1 cellular context compared by ENCODE assay signal in genomic region chr17:82414548-82415281, GRCh38.
TF ChIP-seq lines count a peak whose summit lies in the region.

No MANE protein-coding gene starts in this region.

TF ChIP-seq in K562, 482 proteins besides CTCF, POLR2A, EP300 and RAD21 (continues in another document):
- peak; percentile 48; the same call in 1 of the 2 replicates for TF ChIP-seq SMARCA4 (IDR thresholded peaks at IDR 0.05)
- TF ChIP-seq POLR2G (IDR thresholded peaks at IDR 0.05; ENCODE audit: low read depth, low read length), result peak; percentile 39; the same call in 1 of the 2 replicates
- peak; percentile 78 for TF ChIP-seq CC2D1A (IDR thresholded peaks at IDR 0.05)
- TF ChIP-seq, protein P1, sequence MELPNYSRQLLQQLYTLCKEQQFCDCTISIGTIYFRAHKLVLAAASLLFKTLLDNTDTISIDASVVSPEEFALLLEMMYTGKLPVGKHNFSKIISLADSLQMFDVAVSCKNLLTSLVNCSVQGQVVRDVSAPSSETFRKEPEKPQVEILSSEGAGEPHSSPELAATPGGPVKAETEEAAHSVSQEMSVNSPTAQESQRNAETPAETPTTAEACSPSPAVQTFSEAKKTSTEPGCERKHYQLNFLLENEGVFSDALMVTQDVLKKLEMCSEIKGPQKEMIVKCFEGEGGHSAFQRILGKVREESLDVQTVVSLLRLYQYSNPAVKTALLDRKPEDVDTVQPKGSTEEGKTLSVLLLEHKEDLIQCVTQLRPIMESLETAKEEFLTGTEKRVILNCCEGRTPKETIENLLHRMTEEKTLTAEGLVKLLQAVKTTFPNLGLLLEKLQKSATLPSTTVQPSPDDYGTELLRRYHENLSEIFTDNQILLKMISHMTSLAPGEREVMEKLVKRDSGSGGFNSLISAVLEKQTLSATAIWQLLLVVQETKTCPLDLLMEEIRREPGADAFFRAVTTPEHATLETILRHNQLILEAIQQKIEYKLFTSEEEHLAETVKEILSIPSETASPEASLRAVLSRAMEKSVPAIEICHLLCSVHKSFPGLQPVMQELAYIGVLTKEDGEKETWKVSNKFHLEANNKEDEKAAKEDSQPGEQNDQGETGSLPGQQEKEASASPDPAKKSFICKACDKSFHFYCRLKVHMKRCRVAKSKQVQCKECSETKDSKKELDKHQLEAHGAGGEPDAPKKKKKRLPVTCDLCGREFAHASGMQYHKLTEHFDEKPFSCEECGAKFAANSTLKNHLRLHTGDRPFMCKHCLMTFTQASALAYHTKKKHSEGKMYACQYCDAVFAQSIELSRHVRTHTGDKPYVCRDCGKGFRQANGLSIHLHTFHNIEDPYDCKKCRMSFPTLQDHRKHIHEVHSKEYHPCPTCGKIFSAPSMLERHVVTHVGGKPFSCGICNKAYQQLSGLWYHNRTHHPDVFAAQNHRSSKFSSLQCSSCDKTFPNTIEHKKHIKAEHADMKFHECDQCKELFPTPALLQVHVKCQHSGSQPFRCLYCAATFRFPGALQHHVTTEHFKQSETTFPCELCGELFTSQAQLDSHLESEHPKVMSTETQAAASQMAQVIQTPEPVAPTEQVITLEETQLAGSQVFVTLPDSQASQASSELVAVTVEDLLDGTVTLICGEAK (IDR thresholded peaks at IDR 0.05), result peak; percentile 67
- TF ChIP-seq, protein P1 (CRISPR knock-in tag; IDR thresholded peaks at IDR 0.05), result no peak
- no peak for TF ChIP-seq EZH2 (IDR thresholded peaks at IDR 0.05; ENCODE audit: borderline replicate concordance, low read depth, low read length)
- no peak for TF ChIP-seq FOXM1 (IDR thresholded peaks at IDR 0.05; ENCODE audit: low read depth)
- peak; percentile 97 for TF ChIP-seq FOXM1 (CRISPR knock-in tag; IDR thresholded peaks at IDR 0.05; ENCODE audit: low read depth)
- peak; percentile 48; the same call in 1 of the 2 replicates for TF ChIP-seq RB1 (IDR thresholded peaks at IDR 0.05; ENCODE audit: low read depth)
- TF ChIP-seq, protein P2, sequence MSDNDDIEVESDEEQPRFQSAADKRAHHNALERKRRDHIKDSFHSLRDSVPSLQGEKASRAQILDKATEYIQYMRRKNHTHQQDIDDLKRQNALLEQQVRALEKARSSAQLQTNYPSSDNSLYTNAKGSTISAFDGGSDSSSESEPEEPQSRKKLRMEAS (CRISPR knock-in tag; IDR thresholded peaks at IDR 0.05), result peak; percentile 81
- TF ChIP-seq HLTF (IDR thresholded peaks at IDR 0.05), result 0 out of 2 replicates have a peak, but pooled peaks have one; percentile 18
- TF ChIP-seq ZNF444 (CRISPR knock-in tag; IDR thresholded peaks at IDR 0.05), result no peak
- no peak for TF ChIP-seq MAFG (tag; conservative IDR thresholded peaks at IDR 0.05)
- TF ChIP-seq KAT8 (IDR thresholded peaks at IDR 0.05; ENCODE audit: low read depth), result no peak
- peak; percentile 78 for TF ChIP-seq GABPB1 (CRISPR knock-in tag; IDR thresholded peaks at IDR 0.05)
- TF ChIP-seq ZNF12 (CRISPR knock-in tag; IDR thresholded peaks at IDR 0.05), result 0 out of 2 replicates have a peak, but pooled peaks have one; percentile 58
- peak in 1 of 2 experiments; percentile 15; a peak in 1 of 4 replicates for TF ChIP-seq NRF1 (conservative IDR thresholded peaks at IDR 0.05 in 1 of 2, IDR thresholded peaks at IDR 0.05 in 1 of 2)
- TF ChIP-seq CXXC5 (CRISPR knock-in tag; IDR thresholded peaks at IDR 0.05), result peak; percentile 79
- TF ChIP-seq NR2F6 (CRISPR knock-in tag; IDR thresholded peaks at IDR 0.05), result no peak
- peak; percentile 34; the same call in 1 of the 2 replicates for TF ChIP-seq ZBTB7A (IDR thresholded peaks at IDR 0.05; ENCODE audit: borderline replicate concordance, control insufficient read depth, low read depth, low read length)
- no peak for TF ChIP-seq NFXL1 (CRISPR knock-in tag; IDR thresholded peaks at IDR 0.05)
- TF ChIP-seq USF1 (CRISPR knock-in tag; IDR thresholded peaks at IDR 0.05), result peak; percentile 43
- peak; percentile 88; the same call in 1 of the 2 replicates for TF ChIP-seq HMGXB4 (CRISPR knock-in tag; IDR thresholded peaks at IDR 0.05)
- TF ChIP-seq HDAC2 (IDR thresholded peaks at IDR 0.05), result peak; percentile 97
- TF ChIP-seq MAZ (CRISPR knock-in tag; conservative IDR thresholded peaks at IDR 0.05 in 1 of 2, IDR thresholded peaks at IDR 0.05 in 1 of 2), result peak; percentile 34 to 92; a peak in 3 of 4 replicates
- peak; percentile 49; the same call in 1 of the 2 replicates for TF ChIP-seq TARDBP (IDR thresholded peaks at IDR 0.05)
- no peak for TF ChIP-seq POLR2H (tag; IDR thresholded peaks at IDR 0.05; ENCODE audit: low read depth)
- TF ChIP-seq CBFA2T3 (IDR thresholded peaks at IDR 0.05), result no peak
- TF ChIP-seq CREB1 (IDR thresholded peaks at IDR 0.05), result peak; percentile 65; the same call in 1 of the 2 replicates
- no peak for TF ChIP-seq CREB1 (CRISPR knock-in tag; IDR thresholded peaks at IDR 0.05)
- peak; percentile 83 for TF ChIP-seq ZBTB1 (CRISPR knock-in tag; IDR thresholded peaks at IDR 0.05; ENCODE audit: borderline replicate concordance, low read depth)
- TF ChIP-seq ZNF354B (CRISPR knock-in tag; IDR thresholded peaks at IDR 0.05), result no peak
- TF ChIP-seq HCFC1 (IDR thresholded peaks at IDR 0.05; ENCODE audit: low read depth, low read length), result no peak
- TF ChIP-seq ZNF584 (CRISPR knock-in tag; IDR thresholded peaks at IDR 0.05; ENCODE audit: low read depth), result peak; percentile 53; the same call in 1 of the 2 replicates
- TF ChIP-seq ZNF263 (CRISPR knock-in tag; IDR thresholded peaks at IDR 0.05; ENCODE audit: borderline replicate concordance), result peak; percentile 71; the same call in 1 of the 2 replicates
- no peak for TF ChIP-seq CBX1 (IDR thresholded peaks at IDR 0.05; ENCODE audit: low read depth)
- TF ChIP-seq TGIF2 (CRISPR knock-in tag; IDR thresholded peaks at IDR 0.05), result peak; percentile 91; the same call in 1 of the 2 replicates
- TF ChIP-seq PHF8 (IDR thresholded peaks at IDR 0.05; ENCODE audit: borderline replicate concordance, low read length), result no peak
- TF ChIP-seq ZSCAN29 (IDR thresholded peaks at IDR 0.05), result no peak
- no peak for TF ChIP-seq ZNF280B (CRISPR knock-in tag; IDR thresholded peaks at IDR 0.05)
- TF ChIP-seq, protein P3, sequence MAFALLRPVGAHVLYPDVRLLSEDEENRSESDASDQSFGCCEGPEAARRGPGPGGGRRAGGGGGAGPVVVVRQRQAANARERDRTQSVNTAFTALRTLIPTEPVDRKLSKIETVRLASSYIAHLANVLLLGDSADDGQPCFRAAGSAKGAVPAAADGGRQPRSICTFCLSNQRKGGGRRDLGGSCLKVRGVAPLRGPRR (CRISPR knock-in tag; IDR thresholded peaks at IDR 0.05), result no peak
- TF ChIP-seq ETV6 (IDR thresholded peaks at IDR 0.05; ENCODE audit: borderline replicate concordance in 1 of 2, low read depth in 2 of 2, low read length in 1 of 2), result no peak
- TF ChIP-seq ETV6 (CRISPR knock-in tag; IDR thresholded peaks at IDR 0.05; ENCODE audit: borderline replicate concordance), result peak; percentile 69; the same call in 1 of the 2 replicates
- peak; percentile 10 to 36 for TF ChIP-seq E2F6 (IDR thresholded peaks at IDR 0.05; ENCODE audit: borderline replicate concordance in 1 of 2, extremely low read depth in 1 of 2, insufficient read depth in 1 of 2, insufficient read length in 1 of 2, low read depth in 1 of 2, low read length in 1 of 2, poor library complexity in 1 of 2, severe bottlenecking in 1 of 2)
- peak in 1 of 3 experiments; percentile 62; a peak in 2 of 6 replicates for TF ChIP-seq ZBTB11 (CRISPR knock-in tag; IDR thresholded peaks at IDR 0.05)
- peak; percentile 38; the same call in 1 of the 2 replicates for TF ChIP-seq TCF3 (CRISPR knock-in tag; IDR thresholded peaks at IDR 0.05)
- TF ChIP-seq ARID1B (IDR thresholded peaks at IDR 0.05), result peak; percentile 12; the same call in 1 of the 2 replicates
- TF ChIP-seq SRF (CRISPR knock-in tag; IDR thresholded peaks at IDR 0.05), result peak in 1 of 2 experiments; percentile 85; a peak in 2 of 4 replicates
- TF ChIP-seq PTTG1 (tag; IDR thresholded peaks at IDR 0.05; ENCODE audit: low read depth), result no peak
- TF ChIP-seq MYC (IDR thresholded peaks at IDR 0.05; ENCODE audit: low read depth, low read length), result peak; percentile 48
- no peak for TF ChIP-seq MYC (CRISPR knock-in tag; IDR thresholded peaks at IDR 0.05; ENCODE audit: borderline replicate concordance, low read depth)
- TF ChIP-seq ZNF224 (CRISPR knock-in tag; IDR thresholded peaks at IDR 0.05), result peak; percentile 46; the same call in 1 of the 2 replicates
- TF ChIP-seq IRF2 (CRISPR knock-in tag; IDR thresholded peaks at IDR 0.05), result peak; percentile 68; the same call in 1 of the 2 replicates
- peak; percentile 56; the same call in 1 of the 2 replicates for TF ChIP-seq SP1 (CRISPR knock-in tag; IDR thresholded peaks at IDR 0.05)
